Comparison of ENCODE assay signal across 8 cellular contexts in the genomic region with DNA sequence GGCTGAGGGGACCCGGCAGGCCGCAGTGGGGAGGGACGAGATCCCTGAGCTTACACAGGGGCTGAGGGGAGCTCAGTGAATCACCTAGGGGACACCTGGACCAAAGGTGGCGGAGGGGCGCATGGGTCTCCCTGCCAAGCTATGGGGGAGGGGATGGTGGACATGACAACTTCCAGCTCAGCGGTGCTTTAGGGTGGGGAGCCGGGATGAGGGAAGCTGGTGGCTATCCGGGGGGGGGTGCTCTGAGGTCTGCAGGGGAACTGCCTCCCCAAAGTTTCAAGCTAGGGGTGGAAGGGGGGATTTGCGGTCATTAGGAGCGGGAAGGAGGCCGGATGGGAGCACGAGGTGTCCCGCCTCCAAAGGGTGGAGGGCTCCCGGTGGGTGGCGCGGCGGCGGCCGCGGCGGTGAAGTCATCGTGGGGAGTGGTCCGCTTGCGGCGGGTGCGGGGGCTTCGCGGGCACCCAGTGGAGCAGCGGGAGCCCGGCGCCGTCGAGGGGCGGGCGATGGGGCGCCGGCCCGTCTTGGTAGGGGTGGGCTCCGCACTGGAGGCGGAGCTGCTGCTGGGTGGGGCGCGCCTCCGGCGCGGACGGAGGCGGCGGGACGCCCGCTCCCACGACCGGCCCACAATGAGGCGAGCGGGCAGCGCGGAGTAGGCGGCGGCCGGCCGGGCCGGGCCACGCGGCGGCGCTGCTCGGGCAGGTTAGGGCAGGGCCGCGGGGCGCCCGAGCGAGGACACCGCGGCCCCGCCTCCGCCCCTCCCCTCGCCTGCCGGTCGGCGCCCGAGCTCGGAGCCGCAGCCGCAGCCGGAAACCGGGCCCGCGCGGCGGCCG. TPM values are rescaled to one million over a fixed set of nuclear protein-coding genes. Genes with fewer than 3 reads are reported as not detected.
DNase-seq lines count a peak whose midpoint lies in the region; ATAC-seq and TF ChIP-seq lines count a peak whose summit lies in the region.

A gene with protein sequence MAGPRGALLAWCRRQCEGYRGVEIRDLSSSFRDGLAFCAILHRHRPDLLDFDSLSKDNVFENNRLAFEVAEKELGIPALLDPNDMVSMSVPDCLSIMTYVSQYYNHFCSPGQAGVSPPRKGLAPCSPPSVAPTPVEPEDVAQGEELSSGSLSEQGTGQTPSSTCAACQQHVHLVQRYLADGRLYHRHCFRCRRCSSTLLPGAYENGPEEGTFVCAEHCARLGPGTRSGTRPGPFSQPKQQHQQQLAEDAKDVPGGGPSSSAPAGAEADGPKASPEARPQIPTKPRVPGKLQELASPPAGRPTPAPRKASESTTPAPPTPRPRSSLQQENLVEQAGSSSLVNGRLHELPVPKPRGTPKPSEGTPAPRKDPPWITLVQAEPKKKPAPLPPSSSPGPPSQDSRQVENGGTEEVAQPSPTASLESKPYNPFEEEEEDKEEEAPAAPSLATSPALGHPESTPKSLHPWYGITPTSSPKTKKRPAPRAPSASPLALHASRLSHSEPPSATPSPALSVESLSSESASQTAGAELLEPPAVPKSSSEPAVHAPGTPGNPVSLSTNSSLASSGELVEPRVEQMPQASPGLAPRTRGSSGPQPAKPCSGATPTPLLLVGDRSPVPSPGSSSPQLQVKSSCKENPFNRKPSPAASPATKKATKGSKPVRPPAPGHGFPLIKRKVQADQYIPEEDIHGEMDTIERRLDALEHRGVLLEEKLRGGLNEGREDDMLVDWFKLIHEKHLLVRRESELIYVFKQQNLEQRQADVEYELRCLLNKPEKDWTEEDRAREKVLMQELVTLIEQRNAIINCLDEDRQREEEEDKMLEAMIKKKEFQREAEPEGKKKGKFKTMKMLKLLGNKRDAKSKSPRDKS (plus strand): TSS at position 764 of the 830 bp plus-strand sequence. CDS start 126 bp downstream, outside the sequence.

- CTCF ChIA-PET in naive thymus-derived CD4-positive, alpha-beta T cell (lab: Charles Lee) = interaction anchor here (0.8 to 1.8 kb wide), 3 partner anchors 25 to 48 kb away, joined by 3 to 4 read pairs (median 3); partner anchors contain the start of genes C22orf23 and POLR2F

- H3K9me3 Mint-ChIP-seq in naive thymus-derived CD4-positive, alpha-beta T cell = peaks cover 0 to 2% (median 0%) of the 10 kb centered on the region in 11 donors
- H3K9me3 Mint-ChIP-seq in stimulated activated naive CD8-positive, alpha-beta T cell treated with anti-CD3 and anti-CD28 coated beads, Interleukin-15, Interleukin-2, amounts not matched to agents 100 ng/mL and 50 ng/mL, for 24 hours = no peaks in the 10 kb centered on the region

- peaks cover 18% of the 10 kb centered on the region for H3K4me1 ChIP-seq in ACC112 (ENCODE audit: control insufficient read depth, insufficient read depth, low read length, unreplicated experiment)
- H3K4me1 ChIP-seq in OCI-LY1 (ENCODE audit: insufficient read depth, low read length, severe bottlenecking) = peaks cover 19% of the 10 kb centered on the region
- peaks cover 32 to 76% (median 40%) of the 10 kb centered on the region in 3 donors for H3K4me1 ChIP-seq in esophagus squamous epithelium
- peaks cover 0 to 9% of the 10 kb centered on the region in 2 donors for H3K4me1 ChIP-seq in naive thymus-derived CD4-positive, alpha-beta T cell (ENCODE audit: control insufficient read depth in 2 of 2, insufficient read depth in 2 of 2, low read length in 2 of 2)

- H3K27me3 Mint-ChIP-seq in naive thymus-derived CD4-positive, alpha-beta T cell = no peaks in the 10 kb centered on the region
- H3K27me3 Mint-ChIP-seq in stimulated activated naive CD8-positive, alpha-beta T cell treated with anti-CD3 and anti-CD28 coated beads, Interleukin-15, Interleukin-2, amounts not matched to agents 100 ng/mL and 50 ng/mL, for 24 hours = no peaks in the 10 kb centered on the region

- peak within 1 kb of the TSS; percentile 69 to 92 (median 86) for H3K4me3 Mint-ChIP-seq in naive thymus-derived CD4-positive, alpha-beta T cell
- peak within 1 kb of the TSS; percentile 74 for H3K4me3 Mint-ChIP-seq in stimulated activated naive CD8-positive, alpha-beta T cell treated with anti-CD3 and anti-CD28 coated beads, Interleukin-15, Interleukin-2, amounts not matched to agents 100 ng/mL and 50 ng/mL, for 24 hours

- H3K36me3 ChIP-seq in ACC112 (ENCODE audit: insufficient read depth, low read length) (no peaks in the 10 kb centered on the region), OCI-LY1 (ENCODE audit: insufficient read depth, low read length) (no peaks in the 10 kb centered on the region), esophagus squamous epithelium (peaks cover 0 to 21% (median 0%) of the 10 kb centered on the region in 3 donors)
- H3K36me3 ChIP-seq in naive thymus-derived CD4-positive, alpha-beta T cell (ENCODE audit: control insufficient read depth in 2 of 3, insufficient read depth in 3 of 3, low read length in 3 of 3) = no peaks in the 10 kb centered on the region

- H3K9me3 ChIP-seq in OCI-LY1 (ENCODE audit: low read length) (no peaks in the 10 kb centered on the region), esophagus squamous epithelium (no peaks in the 10 kb centered on the region)
- no peaks in the 10 kb centered on the region for H3K9me3 ChIP-seq in naive thymus-derived CD4-positive, alpha-beta T cell (ENCODE audit: control insufficient read depth in 2 of 3, low read length in 3 of 3)

- peak within 1 kb of the TSS; percentile 91 for H3K4me2 ChIP-seq in OCI-LY1 (ENCODE audit: low read length)

- ATAC-seq in GM18517 (IDR thresholded peaks at IDR 0.05; ENCODE audit: unreplicated experiment) = peak; percentile 59
- ATAC-seq in HG03135 (IDR thresholded peaks at IDR 0.05; ENCODE audit: unreplicated experiment) = peak; percentile 77
- ATAC-seq in naive thymus-derived CD4-positive, alpha-beta T cell = peak; percentile 90

- no peaks in the 10 kb centered on the region for H3K27me3 ChIP-seq in ACC112 (ENCODE audit: insufficient read depth, low read length)
- no peaks in the 10 kb centered on the region for H3K27me3 ChIP-seq in OCI-LY1 (ENCODE audit: insufficient read depth, low read length)
- no peaks in the 10 kb centered on the region for H3K27me3 ChIP-seq in esophagus squamous epithelium
- no peaks in the 10 kb centered on the region for H3K27me3 ChIP-seq in naive thymus-derived CD4-positive, alpha-beta T cell (ENCODE audit: control insufficient read depth in 2 of 2, insufficient read depth in 2 of 2, low read length in 2 of 2)

- H3K4me1 Mint-ChIP-seq in naive thymus-derived CD4-positive, alpha-beta T cell = peaks cover 21 to 34% (median 26%) of the 10 kb centered on the region in 7 donors
- H3K4me1 Mint-ChIP-seq in stimulated activated naive CD8-positive, alpha-beta T cell treated with anti-CD3 and anti-CD28 coated beads, Interleukin-15, Interleukin-2, amounts not matched to agents 100 ng/mL and 50 ng/mL, for 24 hours (ENCODE audit: low read depth) = peaks cover 24% of the 10 kb centered on the region

- H3K36me3 Mint-ChIP-seq in naive thymus-derived CD4-positive, alpha-beta T cell = peaks cover 0 to 5% (median 0%) of the 10 kb centered on the region in 5 donors
- H3K36me3 Mint-ChIP-seq in stimulated activated naive CD8-positive, alpha-beta T cell treated with anti-CD3 and anti-CD28 coated beads, Interleukin-15, Interleukin-2, amounts not matched to agents 100 ng/mL and 50 ng/mL, for 24 hours (ENCODE audit: low read depth) = no peaks in the 10 kb centered on the region

- H3K79me2 ChIP-seq in ACC112 (ENCODE audit: control insufficient read depth, insufficient read depth, low read length, unreplicated experiment) (peaks cover 35% of the 10 kb centered on the region), OCI-LY1 (ENCODE audit: insufficient read depth, low read length) (no peaks in the 10 kb centered on the region)

- peak within 1 kb of the TSS; percentile 6 for H2AFZ ChIP-seq in ACC112 (ENCODE audit: low read length, unreplicated experiment)
- H2AFZ ChIP-seq in OCI-LY1 (ENCODE audit: low read length) = peak within 1 kb of the TSS; percentile 62; the same call in 1 of the 2 replicates

- no peaks in the 10 kb centered on the region for H4K20me1 ChIP-seq in OCI-LY1 (ENCODE audit: insufficient read depth, low read length)

- peak within 1 kb of the TSS; percentile 78 for H3K9ac ChIP-seq in OCI-LY1 (ENCODE audit: low read length)

- no peaks in the 10 kb centered on the region for H3K9me2 ChIP-seq in OCI-LY1 (ENCODE audit: low read depth, low read length)

- H3K4me3 ChIP-seq in ACC112 (ENCODE audit: low read depth, low read length) = peak within 1 kb of the TSS; percentile 85
- peak within 1 kb of the TSS; percentile 72 for H3K4me3 ChIP-seq in OCI-LY1 (ENCODE audit: low read depth, low read length, poor library complexity, severe bottlenecking)
- H3K4me3 ChIP-seq in esophagus squamous epithelium = peak within 1 kb of the TSS; percentile 66 to 97 (median 84)
- H3K4me3 ChIP-seq in naive thymus-derived CD4-positive, alpha-beta T cell (ENCODE audit: low read length) = peak within 1 kb of the TSS; percentile 47

- TF ChIP-seq POLR2A in esophagus squamous epithelium (IDR thresholded peaks at IDR 0.05) = peak in 1 of 4 donors; percentile 51

- no peaks in the 10 kb centered on the region; the same call in 1 of the 2 replicates for H3F3A ChIP-seq in OCI-LY1 (ENCODE audit: insufficient read depth, low read length)

- TF ChIP-seq CTCF in OCI-LY1 (IDR thresholded peaks at IDR 0.05; ENCODE audit: low read length) = no peak
- peak in 3 of 6 experiments; percentile 31 to 40 (median 34) for TF ChIP-seq CTCF in esophagus squamous epithelium (IDR thresholded peaks at IDR 0.05)

- POLR2A ChIA-PET in naive thymus-derived CD4-positive, alpha-beta T cell (lab: Charles Lee) = interaction anchor here (0.6 to 3.6 kb wide), 7 partner anchors 9 to 62 kb away, joined by 3 to 39 read pairs (median 3); partner anchors contain the start of gene ANKRD54

- WGBS in esophagus squamous epithelium, 2 donors = 18 to 25% methylated on average over 4 to 10 of the region's 90 CpGs

- intact Hi-C loops in esophagus squamous epithelium (cut with DNase I) = no loop called here
- intact Hi-C loops in naive thymus-derived CD4-positive, alpha-beta T cell (cut with micrococcal nuclease) = loop anchor here (1.0 kb wide), 4 partner anchors 9 to 61 kb away; partner anchors contain the start of genes C22orf23 (in 2 of the 2), POLR2F (in 2 of the 2) and ANKRD54 (in 1 of the 2)

- H3K27ac Mint-ChIP-seq in naive thymus-derived CD4-positive, alpha-beta T cell = peak within 1 kb of the TSS; percentile 79 to 90 (median 86)
- peak within 1 kb of the TSS; percentile 77 for H3K27ac Mint-ChIP-seq in stimulated activated naive CD8-positive, alpha-beta T cell treated with anti-CD3 and anti-CD28 coated beads, Interleukin-15, Interleukin-2, amounts not matched to agents 100 ng/mL and 50 ng/mL, for 24 hours

- peak; percentile 66 to 81 for DNase-seq in activated T-cell treated with anti-CD3 and anti-CD28 coated beads, Interleukin-2, amount 50 U/mL, for 48 hours
- no peak for DNase-seq in esophagus squamous epithelium (lab: John Stamatoyannopoulos, UW)
- peak; percentile 39 to 82 (median 57) for DNase-seq in naive thymus-derived CD4-positive, alpha-beta T cell

- peak within 1 kb of the TSS; percentile 98 for H3K27ac ChIP-seq in ACC112 (ENCODE audit: low read depth, low read length)
- H3K27ac ChIP-seq in OCI-LY1 (ENCODE audit: low read depth, low read length, poor library complexity, severe bottlenecking) = peak within 1 kb of the TSS; percentile 30
- H3K27ac ChIP-seq in esophagus squamous epithelium = peak within 1 kb of the TSS; percentile 91 to 99 (median 97)
- peak within 1 kb of the TSS; percentile 72 for H3K27ac ChIP-seq in naive thymus-derived CD4-positive, alpha-beta T cell (ENCODE audit: low read depth, low read length)

RNA-seq across cellular contexts. Expression of the gene that starts here (rescaled TPM):
- 100 to 1,000 TPM in 2 of 4 donors, 10 to 100 TPM in 2; 64.7 to 139 (median 88.4) TPM for total RNA-seq in esophagus squamous epithelium
- 10 to 100 TPM; 22.2 to 40.0 (median 27.8) TPM for total RNA-seq in naive thymus-derived CD4-positive, alpha-beta T cell
- 1 to 10 TPM; 2.2 to 7.3 TPM for polyA plus RNA-seq in naive thymus-derived CD4-positive, alpha-beta T cell

Comparison
In these comparisons a context has a peak if more than half of its experiments do, and no peak if none do; other contexts are left out.
1. H3K27ac ChIP-seq: peak in every context shown above with its lines; median percentile 98 in ACC112; 97 in esophagus squamous epithelium; 72 in naive thymus-derived CD4-positive, alpha-beta T cell; 30 in OCI-LY1.